Comparison of ENCODE assay signal across 12 cellular contexts in genomic region chr2:74584088-74584645, GRCh38. TPM values are rescaled to one million over a fixed set of nuclear protein-coding genes. Genes with fewer than 3 reads are reported as not detected.
A peak's percentile ranks its signal among the peaks of the same experiment; 100 is the strongest.
DNase-seq lines count a peak whose midpoint lies in the region; ATAC-seq and TF ChIP-seq lines count a peak whose summit lies in the region.
"Had no signal": no experiment of that assay in that cellular context is flagged by ENCODE, and none has a peak within 500 bp of the region (broad histone marks: within the 10 kb centered on the region; RNA-seq: fewer than 3 reads in every experiment).

No MANE protein-coding gene starts in this region.

- H3K27ac ChIP-seq in aorta (ENCODE audit: low read depth in 1 of 2, low read length in 2 of 2) = no peak overlapping the region

- 41 to 56% methylated on average over 2 of the region's 2 CpGs for WGBS in aorta, 2 donors

- CTCF ChIA-PET in GM10248 (lab: Yijun Ruan, JAX) = interaction anchor here (0.9 to 10.8 kb wide), 15 partner anchors 8 to 335 kb away, joined by 3 to 188 read pairs (median 4); partner anchors contain the start of genes AUP1, CCDC142, DQX1 and HTRA2

- intact Hi-C loops in aorta (cut with DNase I) = loop anchor here (5.0 to 10.0 kb wide), 3 partner anchors 37 to 57 kb away; partner anchors contain the start of genes AUP1 (in 1 of the 2), DQX1 (in 1 of the 2) and HTRA2 (in 1 of the 2)

- no peaks in the 10 kb centered on the region for H3K36me3 ChIP-seq in aorta (ENCODE audit: control insufficient read depth in 1 of 2, insufficient read depth in 2 of 2, low read length in 1 of 2)

- H3K9me3 ChIP-seq in aorta (ENCODE audit: control insufficient read depth, low read length) = no peaks in the 10 kb centered on the region

- TF ChIP-seq CTCF in GM10248 (IDR thresholded peaks at IDR 0.05; ENCODE audit: control extremely low read depth, extremely low read depth, low read depth, missing control alignments) (no peak), fibroblast of the aortic adventitia (IDR thresholded peaks at IDR 0.05; ENCODE audit: insufficient read depth, low read length) (no peak)

- DNase-seq in GM10248 (ENCODE audit: extremely low spot score) = peak; percentile 50
- peak; percentile 59 for DNase-seq in fibroblast of the aortic adventitia (ENCODE audit: low read depth)
- DNase-seq in aorta = no peak
- no peak for DNase-seq in NCI-H1930 (lab: John Stamatoyannopoulos, UW)
- no peak for DNase-seq in NK-92 (lab: John Stamatoyannopoulos, UW; ENCODE audit: unreplicated experiment)
- DNase-seq: activated naive CD4-positive, alpha-beta T cell treated with Interleukin-2 at 50 U/mL for 16 hours; midbrain; NCI-H1436 treated with DMSO at 0.1 percent for 48 hours; T-cell had no signal

- H3K4me1 ChIP-seq in aorta (ENCODE audit: control insufficient read depth in 1 of 2, insufficient read depth in 2 of 2, low read length in 2 of 2) = peaks cover 1 to 3% of the 10 kb centered on the region in 2 donors

- H3K4me3 ChIP-seq in fibroblast of the aortic adventitia (ENCODE audit: low read depth, low read length) (no peak overlapping the region), aorta (ENCODE audit: low read length in 2 of 2) (no peak overlapping the region)

- H3K27me3 ChIP-seq in aorta (ENCODE audit: control insufficient read depth in 1 of 2, insufficient read depth in 2 of 2, low read length in 1 of 2) = no peaks in the 10 kb centered on the region

- POLR2A ChIA-PET in GM10248 (lab: Yijun Ruan, JAX) = interaction anchor here (0.6 kb wide), 2 partner anchors 56 to 58 kb away, joined by 3 to 7 read pairs; partner anchors contain the start of gene DQX1

- peak; percentile 73 for ATAC-seq in GM19395 (IDR thresholded peaks at IDR 0.05; ENCODE audit: unreplicated experiment)
- peak; percentile 52 for ATAC-seq in HG03571 (IDR thresholded peaks at IDR 0.05; ENCODE audit: unreplicated experiment)
- ATAC-seq in aorta (ENCODE audit: low FRiP score) = no peak
- no peak for ATAC-seq in GM21381 (IDR thresholded peaks at IDR 0.05; ENCODE audit: unreplicated experiment)
- ATAC-seq: T-cell had no signal

RNA-seq across cellular contexts. Expression of gene DOK1, which starts 29.6 kb away (rescaled TPM):
- total RNA-seq in fibroblast of the aortic adventitia (ENCODE audit: low replicate concordance) = 11.4 and 36.9 TPM in 2 replicates
- total RNA-seq in aorta = 10 to 100 TPM; 18.2 to 19.6 TPM
- 10 to 100 TPM; 14.9 to 16.3 TPM for polyA plus RNA-seq in aorta

RNA-seq across cellular contexts. Expression of gene LOXL3, which starts 30.4 kb away (rescaled TPM):
- total RNA-seq in fibroblast of the aortic adventitia (ENCODE audit: low replicate concordance) (11.9 and 18.5 TPM in 2 replicates), aorta (10 to 100 TPM; 18.9 to 27.1 TPM)
- polyA plus RNA-seq in aorta = 10 to 100 TPM in 1 of 2 donors, 1 to 10 TPM in 1; 6.4 to 16.9 TPM

RNA-seq across cellular contexts. Expression of gene HTRA2, which starts 54.4 kb away (rescaled TPM):
- total RNA-seq in fibroblast of the aortic adventitia (ENCODE audit: low replicate concordance) (27.1 and 32.9 TPM in 2 replicates), aorta (10 to 100 TPM; 31.9 to 35.4 TPM)
- 10 to 100 TPM; 27.4 to 46.9 TPM for polyA plus RNA-seq in aorta

RNA-seq across cellular contexts. Expression of gene AUP1, which starts 54.7 kb away (rescaled TPM):
- total RNA-seq in fibroblast of the aortic adventitia (ENCODE audit: low replicate concordance) = 18.1 and 88.0 TPM in 2 replicates
- 10 to 100 TPM; 73.0 to 85.4 TPM for total RNA-seq in aorta
- 100 to 1,000 TPM in 1 of 2 donors, 10 to 100 TPM in 1; 49.5 to 279 TPM for polyA plus RNA-seq in aorta

RNA-seq across cellular contexts. Expression of gene DQX1, which starts 58.1 kb away (rescaled TPM):
- 0.27 TPM in 1 of 2 replicates, not detected in the other for total RNA-seq in fibroblast of the aortic adventitia (ENCODE audit: low replicate concordance)
- total RNA-seq in aorta = under 1 TPM in 1 of 2 donors, not detected in 1; 0.24 TPM
- 1 to 10 TPM in 1 of 2 donors, not detected in 1; 4.1 TPM for polyA plus RNA-seq in aorta

Comparison
In these comparisons a context has a peak if more than half of its experiments do, and no peak if none do; other contexts are left out.
1. DNase-seq: peak in GM10248 (single experiment) and fibroblast of the aortic adventitia (single experiment); none in aorta (0 of 2), NCI-H1930 (0 of 2) and NK-92 (single experiment).
2. ATAC-seq: peak in GM19395 (single experiment) and HG03571 (single experiment); none in aorta (single experiment) and GM21381 (single experiment).